Comparison of ENCODE assay signal across 8 cellular contexts in genomic region chr17:18780991-18781718, GRCh38. TPM values are rescaled to one million over a fixed set of nuclear protein-coding genes. Genes with fewer than 3 reads are reported as not detected.
A peak's percentile ranks its signal among the peaks of the same experiment; 100 is the strongest.
DNase-seq lines count a peak whose midpoint lies in the region; ATAC-seq lines count a peak whose summit lies in the region.
"Not testable (repeated sequence)": the region's sequence is repeated elsewhere in the genome, so short reads cannot be mapped to it uniquely, and the experiment has no call there.

TVP23B (plus strand) TSS chr17:18781183; CDS start chr17:18781294, 111 bp downstream.

- not testable (repeated sequence) for H3K27me3 Mint-ChIP-seq in effector memory CD8-positive, alpha-beta T cell; memory B cell

- DNase-seq in COR-L47 (lab: John Stamatoyannopoulos, UW) (peak; percentile 84), HT1080 (ENCODE audit: low read depth) (peak; percentile 92), NOMO-1 (lab: John Stamatoyannopoulos, UW; ENCODE audit: unreplicated experiment in 2 of 2) (peak; percentile 92 to 93), memory B cell (ENCODE audit: low spot score in 2 of 2) (peak; percentile 87 to 90)
- DNase-seq in effector memory CD8-positive, alpha-beta T cell = peak; percentile 84 to 91 (median 85)
- peak; percentile 92 for DNase-seq in stimulated activated CD8-positive, alpha-beta memory T cell treated with anti-CD3 and anti-CD28 coated beads, Interleukin-12 subunit alpha, Interleukin-12 subunit beta, amount 100 ng/mL, for 1 hour (ENCODE audit: low read depth)

- H3K36me3 Mint-ChIP-seq in effector memory CD8-positive, alpha-beta T cell (ENCODE audit: insufficient read depth) = peaks cover 13% of the 10 kb centered on the region
- H3K36me3 Mint-ChIP-seq in memory B cell = not testable (repeated sequence)

- peaks cover 17 to 25% of the 10 kb centered on the region in 2 donors for H3K4me1 Mint-ChIP-seq in effector memory CD8-positive, alpha-beta T cell (ENCODE audit: low read depth in 2 of 2)
- peaks cover 21% of the 10 kb centered on the region for H3K4me1 Mint-ChIP-seq in memory B cell

- CTCF ChIA-PET in activated CD8-positive, alpha-beta memory T cell treated with anti-CD3 and anti-CD28 coated beads for 36 hours (lab: Charles Lee) = not testable (repeated sequence)

- peak within 1 kb of the TSS; percentile 92 to 97 for H3K27ac Mint-ChIP-seq in effector memory CD8-positive, alpha-beta T cell
- H3K27ac Mint-ChIP-seq in memory B cell = peak within 1 kb of the TSS; percentile 98

- peak; percentile 96 for ATAC-seq in GM21367 (IDR thresholded peaks at IDR 0.05; ENCODE audit: unreplicated experiment)
- ATAC-seq in effector memory CD8-positive, alpha-beta T cell (replicated peaks) = peak; percentile 92
- ATAC-seq in memory B cell (ENCODE audit: low read depth) = peak; percentile 95

- POLR2A ChIA-PET in activated CD8-positive, alpha-beta memory T cell treated with anti-CD3 and anti-CD28 coated beads for 36 hours (lab: Charles Lee) = not testable (repeated sequence)

- H3K9me3 Mint-ChIP-seq in effector memory CD8-positive, alpha-beta T cell; memory B cell: not testable (repeated sequence)

- peak within 1 kb of the TSS; percentile 88 to 90 for H3K4me3 Mint-ChIP-seq in effector memory CD8-positive, alpha-beta T cell
- H3K4me3 Mint-ChIP-seq in memory B cell = peak within 1 kb of the TSS; percentile 94

RNA-seq across cellular contexts. Expression of gene TVP23B, which starts in this region (rescaled TPM):
- total RNA-seq in HT1080 (2014; rRNA removed; shearing (Covaris generic)) = 33.8 and 36.4 TPM in 2 replicates
- 42.1 and 47.9 TPM in 2 replicates for polyA plus RNA-seq in HT1080 (2015; cell fraction: cytosol; rRNA removed)
- 33.3 and 43.6 TPM in 2 replicates for polyA plus RNA-seq in HT1080 (2015; cell fraction: nucleus; rRNA removed)
- 10 to 100 TPM; 40.7 to 43.2 TPM for total RNA-seq in activated CD8-positive, alpha-beta memory T cell treated with anti-CD3 and anti-CD28 coated beads for 36 hours

Comparison
In these comparisons a context has a peak if more than half of its experiments do, and no peak if none do; other contexts are left out.
1. Peak in every context shown above with its lines: DNase-seq and ATAC-seq.